Comparison of ENCODE assay signal across 8 cellular contexts in genomic region chr11:46295312-46295995, GRCh38. TPM values are rescaled to one million over a fixed set of nuclear protein-coding genes. Genes with fewer than 3 reads are reported as not detected.
DNase-seq lines count a peak whose midpoint lies in the region; ATAC-seq, FAIRE-seq and TF ChIP-seq lines count a peak whose summit lies in the region.

No MANE protein-coding gene starts in this region.

- peak overlapping the region; percentile 59 for H3K4me3 ChIP-seq in AG10803 (ENCODE audit: low read length)
- H3K4me3 ChIP-seq in bronchial epithelial cell (ENCODE audit: low read depth, low read length): peak overlapping the region; percentile 27

- no peak for FAIRE-seq in bronchial epithelial cell (lab: Jason Lieb, UNC)

- TF ChIP-seq CTCF in AG10803 (conservative IDR thresholded peaks at IDR 0.05; ENCODE audit: low read length) (no peak), bronchial epithelial cell (IDR thresholded peaks at IDR 0.05; ENCODE audit: insufficient read depth, low read length, severe bottlenecking) (no peak)

- peak; percentile 75 for DNase-seq in AG10803 (ENCODE audit: low read depth)
- DNase-seq in NCI-H1048 (lab: John Stamatoyannopoulos, UW): peak; percentile 40
- DNase-seq in activated CD4-positive, CD25-positive, alpha-beta regulatory T cell treated with anti-CD3 and anti-CD28 coated beads, Interleukin-2, amount 50 U/mL, for 16 hours (ENCODE audit: low read depth, low spot score): peak; percentile 45
- DNase-seq in bronchial epithelial cell (ENCODE audit: low read depth): peak; percentile 42
- peak; percentile 82 for DNase-seq in iris pigment epithelial cell (ENCODE audit: low read depth)
- peak; percentile 39 to 64 (median 47) for DNase-seq in stimulated activated CD4-positive, alpha-beta T cell treated with anti-CD3 and anti-CD28 coated beads, Interleukin-12 subunit alpha, Interleukin-12 subunit beta, amount 100 ng/mL, for 48 hours (ENCODE audit: low read depth in 2 of 3, low spot score in 1 of 3)
- no peak for DNase-seq in DMS53 (lab: John Stamatoyannopoulos, UW)

- H3K36me3 ChIP-seq in bronchial epithelial cell (ENCODE audit: control insufficient read depth, insufficient read depth, low read length): no peaks in the 10 kb centered on the region

- peak; percentile 68 for ATAC-seq in GM19397 (IDR thresholded peaks at IDR 0.05; ENCODE audit: unreplicated experiment)

- peaks cover 2% of the 10 kb centered on the region for H3K27me3 ChIP-seq in bronchial epithelial cell (ENCODE audit: control insufficient read depth, insufficient read depth, low read length)

RNA-seq across cellular contexts. Expression of gene CREB3L1, which starts 18.0 kb away (rescaled TPM):
- 0.13 and 0.53 TPM in 2 replicates for total RNA-seq in bronchial epithelial cell

RNA-seq across cellular contexts. Expression of gene DGKZ, which starts 51.8 kb away (rescaled TPM):
- 30.5 and 35.2 TPM in 2 replicates for total RNA-seq in bronchial epithelial cell
